Comparison of ENCODE assay signal across 1 cellular context in the genomic region with DNA sequence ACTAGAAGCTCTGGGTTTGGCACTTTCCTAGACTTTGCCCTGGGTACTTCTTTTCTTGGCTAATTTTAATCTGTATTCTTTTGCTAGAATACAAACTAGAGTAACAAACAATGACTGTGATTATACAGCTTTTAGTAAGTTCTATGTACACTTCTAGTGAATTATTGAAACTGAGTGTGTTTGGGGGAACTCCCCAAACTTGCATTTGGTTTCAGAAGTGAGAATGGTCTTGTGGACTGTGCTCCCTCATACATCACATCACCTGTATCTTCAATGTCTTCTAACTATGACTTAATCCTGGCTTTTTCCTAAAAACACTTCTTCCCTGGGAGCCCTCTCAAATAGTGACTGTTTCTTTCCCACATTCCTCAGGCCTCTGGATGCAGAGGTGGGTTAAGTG.
TF ChIP-seq lines count a peak whose summit lies in the region.

No MANE protein-coding gene starts in this region.

TF ChIP-seq in H1, 55 proteins besides CTCF, POLR2A, EP300 and RAD21:
- no peak for TF ChIP-seq CHD2 (IDR thresholded peaks at IDR 0.05; ENCODE audit: low read length)
- TF ChIP-seq SP1 (IDR thresholded peaks at IDR 0.05; ENCODE audit: low read depth, low read length) = no peak
- no peak for TF ChIP-seq CHD1 (IDR thresholded peaks at IDR 0.05; ENCODE audit: low read depth, low read length)
- TF ChIP-seq POU5F1 (IDR thresholded peaks at IDR 0.05; ENCODE audit: low read depth, low read length) = no peak
- TF ChIP-seq BACH1 (IDR thresholded peaks at IDR 0.05; ENCODE audit: low read length) = no peak
- TF ChIP-seq TBP (IDR thresholded peaks at IDR 0.05; ENCODE audit: low read depth, low read length) = no peak
- TF ChIP-seq YY1 (IDR thresholded peaks at IDR 0.05; ENCODE audit: low read depth, low read length) = no peak
- TF ChIP-seq SAP30 (IDR thresholded peaks at IDR 0.05; ENCODE audit: insufficient read depth, insufficient replicate concordance, low read length) = no peak
- TF ChIP-seq CEBPB (IDR thresholded peaks at IDR 0.05; ENCODE audit: low read depth, low read length) = no peak
- no peak for TF ChIP-seq CREB1 (IDR thresholded peaks at IDR 0.05)
- no peak for TF ChIP-seq SIX5 (IDR thresholded peaks at IDR 0.05; ENCODE audit: low read depth, low read length)
- no peak for TF ChIP-seq SIN3A (conservative IDR thresholded peaks at IDR 0.05 in 1 of 2, IDR thresholded peaks at IDR 0.05 in 1 of 2; ENCODE audit: low read depth in 1 of 2, low read length in 2 of 2)
- TF ChIP-seq TAF1 (IDR thresholded peaks at IDR 0.05; ENCODE audit: low read depth, low read length) = no peak
- TF ChIP-seq POLR2AphosphoS5 (IDR thresholded peaks at IDR 0.05; ENCODE audit: low read depth, low read length) = no peak
- no peak for TF ChIP-seq JUN (IDR thresholded peaks at IDR 0.05; ENCODE audit: low read depth, low read length)
- TF ChIP-seq KDM5A (IDR thresholded peaks at IDR 0.05; ENCODE audit: low read length) = no peak
TF ChIP-seq in H1: peak in this region for 0.
